In the genomic region with DNA sequence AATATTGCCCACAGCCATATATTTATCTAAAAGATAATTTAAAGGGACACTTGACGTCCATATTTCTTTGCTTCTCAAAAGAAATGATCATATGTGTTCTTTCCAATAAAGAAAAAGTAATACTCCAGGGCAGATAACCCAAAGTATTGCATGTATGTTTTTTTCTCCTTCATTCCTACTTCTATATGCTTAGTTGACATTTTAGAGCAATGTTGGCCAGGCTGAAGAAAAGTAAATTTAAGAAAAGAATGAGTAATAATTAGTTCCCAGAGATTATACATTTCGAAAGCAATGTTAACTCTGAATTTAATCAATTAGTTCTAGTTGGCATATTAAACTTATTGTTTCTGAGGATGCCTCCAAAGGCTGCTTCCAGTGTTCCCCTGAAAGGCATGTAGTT, we compare ENCODE assay signal across 1 cellular context.
TF ChIP-seq lines count a peak whose summit lies in the region.

No MANE protein-coding gene starts in this region.

TF ChIP-seq in HepG2, 621 proteins besides CTCF, POLR2A, EP300 and RAD21:
- no peak for TF ChIP-seq ARID3A (IDR thresholded peaks at IDR 0.05; ENCODE audit: low read depth, low read length)
- TF ChIP-seq ZNF704 (CRISPR knock-in tag; IDR thresholded peaks at IDR 0.05; ENCODE audit: borderline replicate concordance), result no peak
- TF ChIP-seq AKNA (CRISPR knock-in tag; IDR thresholded peaks at IDR 0.05; ENCODE audit: borderline replicate concordance), result no peak
- no peak for TF ChIP-seq ZNF251 (CRISPR knock-in tag; IDR thresholded peaks at IDR 0.05)
- no peak for TF ChIP-seq RORA (CRISPR knock-in tag; IDR thresholded peaks at IDR 0.05)
- TF ChIP-seq ZNF841 (CRISPR knock-in tag; IDR thresholded peaks at IDR 0.05; ENCODE audit: borderline replicate concordance), result no peak
- peak; percentile 39 to 61; a peak in 3 of 4 replicates for TF ChIP-seq MAFK (conservative IDR thresholded peaks at IDR 0.05 in 1 of 2, IDR thresholded peaks at IDR 0.05 in 1 of 2; ENCODE audit: low read length in 2 of 2)
- no peak for TF ChIP-seq NR2F6 (IDR thresholded peaks at IDR 0.05)
- TF ChIP-seq NR2F6 (CRISPR knock-in tag; IDR thresholded peaks at IDR 0.05), result no peak
- no peak for TF ChIP-seq MAF1 (CRISPR knock-in tag; IDR thresholded peaks at IDR 0.05; ENCODE audit: borderline replicate concordance)
- TF ChIP-seq SUZ12 (IDR thresholded peaks at IDR 0.05; ENCODE audit: low read depth, low read length), result no peak
- no peak for TF ChIP-seq ZBTB49 (CRISPR knock-in tag; IDR thresholded peaks at IDR 0.05; ENCODE audit: borderline replicate concordance)
- TF ChIP-seq ZNF274 (CRISPR knock-in tag; IDR thresholded peaks at IDR 0.05), result no peak
- TF ChIP-seq ZBTB42 (CRISPR knock-in tag; IDR thresholded peaks at IDR 0.05), result no peak
- no peak for TF ChIP-seq ZNF256 (CRISPR knock-in tag; conservative IDR thresholded peaks at IDR 0.05)
- TF ChIP-seq TRIM24 (CRISPR knock-in tag; IDR thresholded peaks at IDR 0.05), result no peak
- TF ChIP-seq MAFF (IDR thresholded peaks at IDR 0.05; ENCODE audit: low read depth, low read length), result peak; percentile 47; the same call in 1 of the 2 replicates
- no peak for TF ChIP-seq YEATS2 (CRISPR knock-in tag; IDR thresholded peaks at IDR 0.05; ENCODE audit: borderline replicate concordance)
- TF ChIP-seq ADNP (CRISPR knock-in tag; IDR thresholded peaks at IDR 0.05), result no peak
